7 cellular contexts compared by ENCODE assay signal in genomic region chr21:37266515-37267221, GRCh38.
DNase-seq lines count a peak whose midpoint lies in the region; ATAC-seq lines count a peak whose summit lies in the region.

No MANE protein-coding gene starts in this region.

- H3K36me3 ChIP-seq in endocrine pancreas (ENCODE audit: control insufficient read depth, insufficient read depth, low read length), result no peaks in the 10 kb centered on the region
- H3K36me3 ChIP-seq in mucosa of stomach (ENCODE audit: control insufficient read depth, insufficient read depth, low read length), result no peaks in the 10 kb centered on the region

- H3K4me3 ChIP-seq in endocrine pancreas (ENCODE audit: control insufficient read depth, insufficient read depth, low read length) (peak overlapping the region; percentile 89), mucosa of stomach (ENCODE audit: low read length) (peak overlapping the region; percentile 3)

- H3K9ac ChIP-seq in endocrine pancreas (ENCODE audit: control insufficient read depth, insufficient read depth, low read length) (peak overlapping the region; percentile 85), mucosa of stomach (ENCODE audit: low read length) (peak overlapping the region; percentile 82)

- peak; percentile 2 for ATAC-seq in GM19397 (IDR thresholded peaks at IDR 0.05; ENCODE audit: unreplicated experiment)
- peak; percentile 5 for ATAC-seq in HG03460 (IDR thresholded peaks at IDR 0.05; ENCODE audit: unreplicated experiment)

- H3K27me3 ChIP-seq in endocrine pancreas (ENCODE audit: control insufficient read depth, insufficient read depth, low read length), result no peaks in the 10 kb centered on the region
- H3K27me3 ChIP-seq in mucosa of stomach (ENCODE audit: control insufficient read depth, insufficient read depth, low read length), result no peaks in the 10 kb centered on the region

- peak; percentile 48 for DNase-seq in EH (ENCODE audit: low read depth)
- DNase-seq in SHP77 treated with DMSO at 0.1 percent for 48 hours (lab: John Stamatoyannopoulos, UW), result peak; percentile 23
- DNase-seq in 8988T, result no peak

- H3K4me1 ChIP-seq in endocrine pancreas (ENCODE audit: control insufficient read depth, insufficient read depth, low read length) (peaks cover 8% of the 10 kb centered on the region), mucosa of stomach (ENCODE audit: control insufficient read depth, insufficient read depth, low read length) (peaks cover 22% of the 10 kb centered on the region)

- H3K9me3 ChIP-seq in endocrine pancreas (ENCODE audit: control insufficient read depth, low read length) (no peaks in the 10 kb centered on the region), mucosa of stomach (ENCODE audit: control insufficient read depth, low read length) (no peaks in the 10 kb centered on the region)
